8 cellular contexts compared by ENCODE assay signal in genomic region chr1:38858833-38859560, GRCh38. TPM values are rescaled to one million over a fixed set of nuclear protein-coding genes. Genes with fewer than 3 reads are reported as not detected.
DNase-seq lines count a peak whose midpoint lies in the region; ATAC-seq and TF ChIP-seq lines count a peak whose summit lies in the region.

No MANE protein-coding gene starts in this region.

- ATAC-seq in GM18517 (IDR thresholded peaks at IDR 0.05; ENCODE audit: unreplicated experiment) (peak; percentile 44), HG03025 (IDR thresholded peaks at IDR 0.05; ENCODE audit: low FRiP score, unreplicated experiment) (peak; percentile 34), natural killer cell (peak; percentile 6 to 12 (median 9))
- peak; percentile 36 to 45 for ATAC-seq in activated T-cell treated with anti-CD3 and anti-CD28 coated beads, Interleukin-2, amount 50 U/mL, for 4 hours

- intact Hi-C loops in natural killer cell (cut with micrococcal nuclease): loop anchor here (1.0 to 2.0 kb wide), 2 partner anchors 14 to 168 kb away; partner anchors contain the start of genes MYCBP and NDUFS5

- peaks cover 58% of the 10 kb centered on the region for H3K4me1 Mint-ChIP-seq in activated T-cell treated with anti-CD3 and anti-CD28 coated beads, Interleukin-2, amount 50 U/mL, for 4 hours (ENCODE audit: low read depth)
- H3K4me1 Mint-ChIP-seq in natural killer cell: peaks cover 25 to 40% of the 10 kb centered on the region in 2 donors

- no peaks in the 10 kb centered on the region for H3K9me3 Mint-ChIP-seq in activated T-cell treated with anti-CD3 and anti-CD28 coated beads, Interleukin-2, amount 50 U/mL, for 4 hours
- no peaks in the 10 kb centered on the region for H3K9me3 Mint-ChIP-seq in natural killer cell

- H3K36me3 Mint-ChIP-seq in activated T-cell treated with anti-CD3 and anti-CD28 coated beads, Interleukin-2, amount 50 U/mL, for 4 hours (ENCODE audit: insufficient read depth): peaks cover 21% of the 10 kb centered on the region
- no peaks in the 10 kb centered on the region for H3K36me3 Mint-ChIP-seq in natural killer cell

- no peaks in the 10 kb centered on the region for H3K27me3 Mint-ChIP-seq in activated T-cell treated with anti-CD3 and anti-CD28 coated beads, Interleukin-2, amount 50 U/mL, for 4 hours (ENCODE audit: low read depth)
- no peaks in the 10 kb centered on the region for H3K27me3 Mint-ChIP-seq in natural killer cell (ENCODE audit: low read depth in 2 of 2)

- DNase-seq in A172 (ENCODE audit: low spot score): peak; percentile 36
- DNase-seq in NCI-H774 (lab: John Stamatoyannopoulos, UW): peak; percentile 45
- peak; percentile 32 for DNase-seq in activated T-cell treated with anti-CD3 and anti-CD28 coated beads, Interleukin-2, amount 50 U/mL, for 4 hours
- DNase-seq in fibroblast of mammary gland (ENCODE audit: low read depth): peak; percentile 67
- DNase-seq in natural killer cell: no peak
- DNase-seq in stromal cell of bone marrow (ENCODE audit: low read depth): peak; percentile 55

- peak overlapping the region; percentile 92 for H3K4me3 Mint-ChIP-seq in activated T-cell treated with anti-CD3 and anti-CD28 coated beads, Interleukin-2, amount 50 U/mL, for 4 hours
- H3K4me3 Mint-ChIP-seq in natural killer cell: peak overlapping the region; percentile 94

- peak overlapping the region; percentile 75 for H3K4me3 ChIP-seq in fibroblast of mammary gland (ENCODE audit: control insufficient read depth, low read depth, low read length)

- no peak for TF ChIP-seq CTCF in fibroblast of mammary gland (conservative IDR thresholded peaks at IDR 0.05; ENCODE audit: control insufficient read depth, insufficient read depth, low read depth, low read length)
- TF ChIP-seq CTCF in natural killer cell (IDR thresholded peaks at IDR 0.05): no peak

- peak overlapping the region; percentile 83 to 88 for H3K27ac Mint-ChIP-seq in natural killer cell

RNA-seq across cellular contexts. Expression of gene RRAGC, which starts 0.6 kb away (rescaled TPM):
- total RNA-seq in A172 (2014; rRNA removed; shearing (Covaris generic)): 26.0 and 35.3 TPM in 2 replicates
- 10 to 100 TPM; 12.4 to 20.2 (median 16.5) TPM for total RNA-seq in activated T-cell treated with anti-CD3 and anti-CD28 coated beads, Interleukin-2, amount 50 U/mL, for 4 hours
- total RNA-seq in natural killer cell: 10 to 100 TPM; 15.9 to 24.9 (median 22.0) TPM

RNA-seq across cellular contexts. Expression of gene MYCBP, which starts 14.2 kb away (rescaled TPM):
- 15.2 and 22.3 TPM in 2 replicates for total RNA-seq in A172 (2014; rRNA removed; shearing (Covaris generic))
- 10 to 100 TPM; 38.0 to 50.3 (median 48.9) TPM for total RNA-seq in activated T-cell treated with anti-CD3 and anti-CD28 coated beads, Interleukin-2, amount 50 U/mL, for 4 hours
- total RNA-seq in natural killer cell: 10 to 100 TPM in 1 of 3 donors, 1 to 10 TPM in 2; 5.7 to 11.4 (median 8.9) TPM

RNA-seq across cellular contexts. Expression of gene GJA9, which starts 22.4 kb away (rescaled TPM):
- total RNA-seq in A172 (2014; rRNA removed; shearing (Covaris generic)): not detected in 2 replicates
- total RNA-seq in activated T-cell treated with anti-CD3 and anti-CD28 coated beads, Interleukin-2, amount 50 U/mL, for 4 hours: not detected
- total RNA-seq in natural killer cell: not detected
